8 cellular contexts compared by ENCODE assay signal in genomic region chr1:212935387-212935981, GRCh38. TPM values are rescaled to one million over a fixed set of nuclear protein-coding genes. Genes with fewer than 3 reads are reported as not detected.
"Had no signal": no experiment of that assay in that cellular context is flagged by ENCODE, and none has a peak within 500 bp of the region (broad histone marks: within the 10 kb centered on the region; RNA-seq: fewer than 3 reads in every experiment).

No MANE protein-coding gene starts in this region.

- H3K36me3 Mint-ChIP-seq: IgD-negative memory B cell had no signal

- H3K4me2 ChIP-seq: GM23338 had no signal

- H3K27ac Mint-ChIP-seq: GM23338, HFFc6, IgD-negative memory B cell had no signal

- H3K4me3 ChIP-seq: GM23338, HAP-1 had no signal

- H3K4me3 Mint-ChIP-seq: GM23338, HFFc6, IgD-negative memory B cell had no signal

- ATAC-seq: GM23338, HCT116 had no signal

- FAIRE-seq: HTR-8/SVneo had no signal

- DNase-seq: H7, HFFc6, KG1 had no signal

- H3K36me3 ChIP-seq: HAP-1 had no signal

- H3K9me3 ChIP-seq: HAP-1 had no signal

- H2AFZ ChIP-seq: GM23338 had no signal

- H3K27me3 Mint-ChIP-seq: IgD-negative memory B cell had no signal

RNA-seq across cellular contexts. Expression of gene VASH2, which starts 14.9 kb away (rescaled TPM):
- polyA plus RNA-seq: IgD-negative memory B cell had no signal
